10 cellular contexts compared by ENCODE assay signal in genomic region chr9:137294091-137294683, GRCh38. TPM values are rescaled to one million over a fixed set of nuclear protein-coding genes. Genes with fewer than 3 reads are reported as not detected.
A peak's percentile ranks its signal among the peaks of the same experiment; 100 is the strongest.
DNase-seq lines count a peak whose midpoint lies in the region; ATAC-seq and TF ChIP-seq lines count a peak whose summit lies in the region.
"Had no signal": no experiment of that assay in that cellular context is flagged by ENCODE, and none has a peak within 500 bp of the region (broad histone marks: within the 10 kb centered on the region; RNA-seq: fewer than 3 reads in every experiment).

No MANE protein-coding gene starts in this region.

- in situ Hi-C loops in T47D (cut with HindIII; ENCODE audit: low pct_unique_long_range_greater_than_20kb, low sequenced_read_pairs): no loop called here

- H3K4me3 Mint-ChIP-seq in activated CD4-positive, alpha-beta T cell treated with anti-CD3 and anti-CD28 coated beads, Interleukin-2, amount 10 ng/mL, durations not matched to agents 7 days and 5 days: peak overlapping the region; percentile 28

- no peak overlapping the region for H3K4me3 ChIP-seq in mucosa of stomach (ENCODE audit: low read length)
- H3K4me3 ChIP-seq in ascending aorta: no peak overlapping the region

- CTCF ChIA-PET in activated CD4-positive, alpha-beta T cell treated with anti-CD3 and anti-CD28 coated beads, Interleukin-2, amount 10 ng/mL, durations not matched to agents 7 days and 5 days (lab: Charles Lee): interaction anchor here (1.2 to 1.7 kb wide), 2 partner anchors 8 to 12 kb away, joined by 3 to 5 read pairs; partner anchors contain the start of gene NRARP

- H3K36me3 ChIP-seq in mucosa of stomach (ENCODE audit: control insufficient read depth, insufficient read depth, low read length): no peaks in the 10 kb centered on the region
- no peaks in the 10 kb centered on the region for H3K36me3 ChIP-seq in ascending aorta

- intact Hi-C loops in ascending aorta (cut with DNase I): loop anchor here (2.0 to 10.0 kb wide), 2 partner anchors 113 to 231 kb away; no protein-coding TSS in a partner anchor

- no peaks in the 10 kb centered on the region for H3K9me3 Mint-ChIP-seq in activated CD4-positive, alpha-beta T cell treated with anti-CD3 and anti-CD28 coated beads, Interleukin-2, amount 10 ng/mL, durations not matched to agents 7 days and 5 days

- H3K9ac ChIP-seq in mucosa of stomach (ENCODE audit: low read length): peak overlapping the region; percentile 50
- H3K9ac ChIP-seq: parathyroid adenoma had no signal

- H3K4me1 ChIP-seq in mucosa of stomach (ENCODE audit: control insufficient read depth, insufficient read depth, low read length): peaks cover 56% of the 10 kb centered on the region
- H3K4me1 ChIP-seq in ascending aorta: peaks cover 4 to 7% of the 10 kb centered on the region in 2 donors
- H3K4me1 ChIP-seq: parathyroid adenoma had no signal

- POLR2A ChIA-PET in activated CD4-positive, alpha-beta T cell treated with anti-CD3 and anti-CD28 coated beads, Interleukin-2, amount 10 ng/mL, durations not matched to agents 7 days and 5 days (lab: Charles Lee): interaction anchor here (0.6 kb wide), 1 partner anchor 187 kb away, joined by 3 read pairs; no protein-coding TSS in a partner anchor

- no peak overlapping the region for H3K27ac ChIP-seq in ascending aorta
- H3K27ac ChIP-seq: parathyroid adenoma had no signal

- H3K4me1 Mint-ChIP-seq in activated CD4-positive, alpha-beta T cell treated with anti-CD3 and anti-CD28 coated beads, Interleukin-2, amount 10 ng/mL, durations not matched to agents 7 days and 5 days: peaks cover 5% of the 10 kb centered on the region

- DNase-seq in activated CD4-positive, alpha-beta T cell treated with anti-CD3 and anti-CD28 coated beads, Interleukin-2, amount 10 ng/mL, durations not matched to agents 7 days and 5 days: peak; percentile 29
- DNase-seq in activated CD4-positive, alpha-beta T cell treated with anti-CD3 and anti-CD28 coated beads, Interleukin-2, amount 50 U/mL, for 1 hour: no peak
- DNase-seq in NCI-H748 treated with DMSO at 0.1 percent for 48 hours (lab: John Stamatoyannopoulos, UW) (peak; percentile 55), T47D (ENCODE audit: low read depth in 1 of 2, low spot score in 1 of 2) (peak; percentile 92 to 98), anterior cingulate cortex (lab: John Stamatoyannopoulos, UW) (no peak), ascending aorta (ENCODE audit: low spot score in 2 of 2) (no peak)

- no peaks in the 10 kb centered on the region for H3K36me3 Mint-ChIP-seq in activated CD4-positive, alpha-beta T cell treated with anti-CD3 and anti-CD28 coated beads, Interleukin-2, amount 10 ng/mL, durations not matched to agents 7 days and 5 days (ENCODE audit: low read depth)

- TF ChIP-seq CTCF in ascending aorta (IDR thresholded peaks at IDR 0.05): no peak

- peaks cover 33% of the 10 kb centered on the region for H3K27me3 ChIP-seq in mucosa of stomach (ENCODE audit: control insufficient read depth, insufficient read depth, low read length)
- H3K27me3 ChIP-seq in ascending aorta: peaks cover 27% of the 10 kb centered on the region

- peaks cover 5% of the 10 kb centered on the region for H3K9me3 ChIP-seq in mucosa of stomach (ENCODE audit: control insufficient read depth, low read length)
- H3K9me3 ChIP-seq in ascending aorta: no peaks in the 10 kb centered on the region

- peaks cover 37% of the 10 kb centered on the region for H3K27me3 Mint-ChIP-seq in activated CD4-positive, alpha-beta T cell treated with anti-CD3 and anti-CD28 coated beads, Interleukin-2, amount 10 ng/mL, durations not matched to agents 7 days and 5 days

- no peak overlapping the region for H3K27ac Mint-ChIP-seq in activated CD4-positive, alpha-beta T cell treated with anti-CD3 and anti-CD28 coated beads, Interleukin-2, amount 10 ng/mL, durations not matched to agents 7 days and 5 days

- no peak for ATAC-seq in GM19395 (IDR thresholded peaks at IDR 0.05; ENCODE audit: unreplicated experiment)

RNA-seq across cellular contexts. Expression of gene NRARP, which starts 7.9 kb away (rescaled TPM):
- total RNA-seq in activated CD4-positive, alpha-beta T cell treated with anti-CD3 and anti-CD28 coated beads, Interleukin-2, amount 10 ng/mL, durations not matched to agents 7 days and 5 days: under 1 TPM; 0.32 to 0.44 TPM
- 51.7 TPM for total RNA-seq in ascending aorta

RNA-seq across cellular contexts. Expression of gene TOR4A, which starts 16.7 kb away (rescaled TPM):
- total RNA-seq in activated CD4-positive, alpha-beta T cell treated with anti-CD3 and anti-CD28 coated beads, Interleukin-2, amount 10 ng/mL, durations not matched to agents 7 days and 5 days: 1 to 10 TPM; 6.0 to 7.1 TPM
- total RNA-seq in ascending aorta: 38.3 TPM

RNA-seq across cellular contexts. Expression of gene NELFB, which starts 39.1 kb away (rescaled TPM):
- 10 to 100 TPM; 54.1 to 66.6 TPM for total RNA-seq in activated CD4-positive, alpha-beta T cell treated with anti-CD3 and anti-CD28 coated beads, Interleukin-2, amount 10 ng/mL, durations not matched to agents 7 days and 5 days
- total RNA-seq in ascending aorta: 71.7 TPM

RNA-seq across cellular contexts. Expression of gene STPG3, which starts 43.1 kb away (rescaled TPM):
- not detected for total RNA-seq in activated CD4-positive, alpha-beta T cell treated with anti-CD3 and anti-CD28 coated beads, Interleukin-2, amount 10 ng/mL, durations not matched to agents 7 days and 5 days
- not detected for total RNA-seq in ascending aorta
- total RNA-seq: T-helper 2 cell treated with Interferon-gamma antibody and Interleukin-4, amounts not matched to agents 100 ng/mL and 5 ng/mL, for 36 hours had no signal

RNA-seq across cellular contexts. Expression of gene TUBB4B, which starts 53.1 kb away (rescaled TPM):
- 100 to 1,000 TPM; 355 to 382 TPM for total RNA-seq in activated CD4-positive, alpha-beta T cell treated with anti-CD3 and anti-CD28 coated beads, Interleukin-2, amount 10 ng/mL, durations not matched to agents 7 days and 5 days
- 403 TPM for total RNA-seq in ascending aorta

Comparison
In these comparisons a context has a peak if more than half of its experiments do, and no peak if none do; other contexts are left out.
1. DNase-seq: peak in activated CD4-positive, alpha-beta T cell treated with anti-CD3 and anti-CD28 coated beads, Interleukin-2, amount 10 ng/mL, durations not matched to agents 7 days and 5 days (single experiment), NCI-H748 treated with DMSO at 0.1 percent for 48 hours (single experiment) and T47D (2 of 2); none in activated CD4-positive, alpha-beta T cell treated with anti-CD3 and anti-CD28 coated beads, Interleukin-2, amount 50 U/mL, for 1 hour (single experiment), anterior cingulate cortex (0 of 58) and ascending aorta (0 of 2).
2. RNA of gene NRARP, which starts 7.9 kb away (total RNA-seq): 51.7 TPM in ascending aorta (single experiment); 0.32 to 0.44 TPM in activated CD4-positive, alpha-beta T cell treated with anti-CD3 and anti-CD28 coated beads, Interleukin-2, amount 10 ng/mL, durations not matched to agents 7 days and 5 days; every median in the first group is over 10 times any median in the second.